ENCODE assay signal across 19 cellular contexts in genomic region chr16:46858151-46858550, GRCh38.
"Had no signal": no experiment of that assay in that cellular context is flagged by ENCODE, and none has a peak within 500 bp of the region (broad histone marks: within the 10 kb centered on the region; RNA-seq: fewer than 3 reads in every experiment).

No MANE protein-coding gene starts in this region.

- H3K4me3 ChIP-seq: breast epithelium, coronary artery, hepatocyte, left ventricle myocardium inferior, right atrium auricular region, testis, vagina had no signal

- H3K27me3 ChIP-seq: breast epithelium, foreskin keratinocyte, hepatocyte, right atrium auricular region, testis, vagina had no signal

- H3K27ac ChIP-seq: breast epithelium, coronary artery, epithelial cell of prostate, foreskin keratinocyte, hepatocyte, left ventricle myocardium inferior, right atrium auricular region, testis, vagina had no signal

- H3K36me3 ChIP-seq: breast epithelium, left ventricle myocardium inferior, right atrium auricular region, vagina had no signal

- H3K4me1 ChIP-seq: breast epithelium, right atrium auricular region, testis, vagina had no signal

- ATAC-seq: natural killer cell treated with Interleukin-12 subunit alpha and Interleukin-12 subunit beta and Interleukin-15 and Interleukin-18, amount 100 ng/mL, for 72 hours; stimulated activated effector memory CD8-positive, alpha-beta T cell treated with anti-CD3 and anti-CD28 coated beads, Interleukin-12 subunit alpha, Interleukin-12 subunit beta, amount 100 ng/mL, for 72 hours had no signal

- H3K9me3 ChIP-seq: breast epithelium, left ventricle myocardium inferior, right atrium auricular region, testis, vagina had no signal

- DNase-seq: activated CD4-positive, alpha-beta T cell treated with anti-CD3 and anti-CD28 coated beads for 1 hour; activated CD4-positive, alpha-beta T cell treated with anti-CD3 and anti-CD28 coated beads, Interleukin-2, amount 50 U/mL, for 1 hour; activated gamma-delta T cell treated with Interleukin-2 at 50 U/mL for 16 hours; activated T-cell treated with anti-CD3 and anti-CD28 coated beads, Interleukin-2, amount 50 U/mL, for 1 hour; endodermal cell; immature natural killer cell; left ventricle myocardium inferior; stimulated activated CD4-positive, alpha-beta T cell treated with anti-CD3 and anti-CD28 coated beads, Interleukin-2, amount 100 ng/mL, for 24 hours; stimulated activated naive CD8-positive, alpha-beta T cell treated with anti-CD3 and anti-CD28 coated beads, Interleukin-15, amount 100 ng/mL, for 72 hours had no signal
